In genomic region chrX:26851981-26852380, GRCh38 we compare ENCODE assay signal across 13 cellular contexts.
DNase-seq lines count a peak whose midpoint lies in the region; ATAC-seq and TF ChIP-seq lines count a peak whose summit lies in the region.
"Had no signal": no experiment of that assay in that cellular context is flagged by ENCODE, and none has a peak within 500 bp of the region (broad histone marks: within the 10 kb centered on the region; RNA-seq: fewer than 3 reads in every experiment).

No MANE protein-coding gene starts in this region.

- H3K4me1 ChIP-seq in thyroid gland = no peaks in the 10 kb centered on the region
- H3K4me1 ChIP-seq: transverse colon had no signal

- DNase-seq in D341Med (ENCODE audit: low spot score) = peak; percentile 27
- DNase-seq in SW480 (ENCODE audit: low spot score) = peak; percentile 6
- DNase-seq in hepatic stellate cell (ENCODE audit: low spot score) = peak; percentile 7
- DNase-seq in NCI-H1092 (lab: John Stamatoyannopoulos, UW) = no peak
- no peak for DNase-seq in thyroid gland
- DNase-seq in islet precursor cell = no peak
- DNase-seq: activated naive CD4-positive, alpha-beta T cell treated with Interleukin-2 at 50 U/mL for 16 hours; NCI-H1930; stimulated activated CD4-positive, alpha-beta T cell treated with anti-CD3 and anti-CD28 coated beads, Interleukin-4, amount 100 ng/mL, for 1 hour; transverse colon had no signal

- no peak for TF ChIP-seq EP300 in Ishikawa (IDR thresholded peaks at IDR 0.05; ENCODE audit: borderline replicate concordance)

- no peaks in the 10 kb centered on the region for H3K9me3 ChIP-seq in thyroid gland
- H3K9me3 ChIP-seq: transverse colon had no signal

- no peak overlapping the region for H3K27ac ChIP-seq in thyroid gland
- H3K27ac ChIP-seq: epithelial cell of prostate, transverse colon had no signal

- ATAC-seq in HG03439 (IDR thresholded peaks at IDR 0.05; ENCODE audit: unreplicated experiment) = no peak

- peak; percentile 46; the same call in 1 of the 2 replicates for TF ChIP-seq RAD21 in Ishikawa (IDR thresholded peaks at IDR 0.05; ENCODE audit: low read depth)

- TF ChIP-seq POLR2A in thyroid gland (IDR thresholded peaks at IDR 0.05) = no peak

- 0 to 10% methylated on average over 1 of the region's 1 CpG for WGBS in thyroid gland, 2 donors

- no peaks in the 10 kb centered on the region for H3K27me3 ChIP-seq in thyroid gland
- H3K27me3 ChIP-seq: transverse colon had no signal

- no peak for TF ChIP-seq CTCF in thyroid gland (IDR thresholded peaks at IDR 0.05)

- intact Hi-C loops in thyroid gland (cut with DNase I) = no loop called here

- no peaks in the 10 kb centered on the region for H3K36me3 ChIP-seq in thyroid gland
- H3K36me3 ChIP-seq: transverse colon had no signal

- H3K4me3 ChIP-seq in thyroid gland (replicated peaks in 1 of 3) = no peak overlapping the region
- H3K4me3 ChIP-seq: transverse colon had no signal

TF ChIP-seq in Ishikawa, 13 proteins besides CTCF, POLR2A, EP300 and RAD21:
- TF ChIP-seq TAF1 (IDR thresholded peaks at IDR 0.05; ENCODE audit: low read depth) = no peak
- no peak for TF ChIP-seq USF1 (IDR thresholded peaks at IDR 0.05)
- TF ChIP-seq TCF12 (IDR thresholded peaks at IDR 0.05; ENCODE audit: low read depth) = no peak
- TF ChIP-seq YY1 (IDR thresholded peaks at IDR 0.05; ENCODE audit: low read depth) = no peak
- TF ChIP-seq CEBPB (IDR thresholded peaks at IDR 0.05) = no peak
- no peak for TF ChIP-seq CREB1 (IDR thresholded peaks at IDR 0.05; ENCODE audit: low read depth)
- TF ChIP-seq FOXM1 (IDR thresholded peaks at IDR 0.05; ENCODE audit: borderline replicate concordance, low read depth) = no peak
- no peak for TF ChIP-seq NFIC (IDR thresholded peaks at IDR 0.05)
- TF ChIP-seq ZBTB7A (IDR thresholded peaks at IDR 0.05; ENCODE audit: low read depth) = no peak
- TF ChIP-seq TEAD4 (IDR thresholded peaks at IDR 0.05) = no peak
- no peak for TF ChIP-seq MAX (IDR thresholded peaks at IDR 0.05)
- no peak for TF ChIP-seq EGR1 (IDR thresholded peaks at IDR 0.05)
- no peak for TF ChIP-seq REST (IDR thresholded peaks at IDR 0.05; ENCODE audit: low read depth)

Comparison
In these comparisons a context has a peak if more than half of its experiments do, and no peak if none do; other contexts are left out.
1. DNase-seq: peak in D341Med (single experiment), SW480 (single experiment) and hepatic stellate cell (single experiment); none in NCI-H1092 (single experiment), thyroid gland (0 of 2) and islet precursor cell (single experiment).